ENCODE assay signal across 1 cellular context in genomic region chr6:137874204-137875001, GRCh38.
TF ChIP-seq lines count a peak whose summit lies in the region.

No MANE protein-coding gene starts in this region.

TF ChIP-seq in HepG2, 621 proteins besides CTCF, POLR2A, EP300 and RAD21 (continued from another document):
- TF ChIP-seq, protein P1, sequence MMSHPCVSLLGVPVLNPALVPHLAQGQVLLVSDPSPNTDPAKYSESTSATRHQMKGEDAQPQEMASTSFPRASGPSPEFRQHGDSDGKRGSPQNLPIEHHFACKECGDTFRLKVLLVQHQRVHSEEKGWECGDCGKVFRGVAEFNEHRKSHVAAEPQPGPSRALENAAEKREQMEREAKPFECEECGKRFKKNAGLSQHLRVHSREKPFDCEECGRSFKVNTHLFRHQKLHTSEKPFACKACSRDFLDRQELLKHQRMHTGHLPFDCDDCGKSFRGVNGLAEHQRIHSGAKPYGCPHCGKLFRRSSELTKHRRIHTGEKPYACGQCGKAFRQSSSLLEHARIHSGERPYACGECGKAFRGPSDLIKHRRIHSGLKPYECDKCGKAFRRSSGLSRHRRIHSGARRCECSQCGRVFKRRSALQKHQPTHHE (CRISPR knock-in tag; IDR thresholded peaks at IDR 0.05; ENCODE audit: borderline replicate concordance), result no peak
